In genomic region chr5:150640311-150641005, GRCh38 we compare ENCODE assay signal across 7 cellular contexts. TPM values are rescaled to one million over a fixed set of nuclear protein-coding genes. Genes with fewer than 3 reads are reported as not detected.
DNase-seq lines count a peak whose midpoint lies in the region; ATAC-seq, FAIRE-seq and TF ChIP-seq lines count a peak whose summit lies in the region.

A gene with protein sequence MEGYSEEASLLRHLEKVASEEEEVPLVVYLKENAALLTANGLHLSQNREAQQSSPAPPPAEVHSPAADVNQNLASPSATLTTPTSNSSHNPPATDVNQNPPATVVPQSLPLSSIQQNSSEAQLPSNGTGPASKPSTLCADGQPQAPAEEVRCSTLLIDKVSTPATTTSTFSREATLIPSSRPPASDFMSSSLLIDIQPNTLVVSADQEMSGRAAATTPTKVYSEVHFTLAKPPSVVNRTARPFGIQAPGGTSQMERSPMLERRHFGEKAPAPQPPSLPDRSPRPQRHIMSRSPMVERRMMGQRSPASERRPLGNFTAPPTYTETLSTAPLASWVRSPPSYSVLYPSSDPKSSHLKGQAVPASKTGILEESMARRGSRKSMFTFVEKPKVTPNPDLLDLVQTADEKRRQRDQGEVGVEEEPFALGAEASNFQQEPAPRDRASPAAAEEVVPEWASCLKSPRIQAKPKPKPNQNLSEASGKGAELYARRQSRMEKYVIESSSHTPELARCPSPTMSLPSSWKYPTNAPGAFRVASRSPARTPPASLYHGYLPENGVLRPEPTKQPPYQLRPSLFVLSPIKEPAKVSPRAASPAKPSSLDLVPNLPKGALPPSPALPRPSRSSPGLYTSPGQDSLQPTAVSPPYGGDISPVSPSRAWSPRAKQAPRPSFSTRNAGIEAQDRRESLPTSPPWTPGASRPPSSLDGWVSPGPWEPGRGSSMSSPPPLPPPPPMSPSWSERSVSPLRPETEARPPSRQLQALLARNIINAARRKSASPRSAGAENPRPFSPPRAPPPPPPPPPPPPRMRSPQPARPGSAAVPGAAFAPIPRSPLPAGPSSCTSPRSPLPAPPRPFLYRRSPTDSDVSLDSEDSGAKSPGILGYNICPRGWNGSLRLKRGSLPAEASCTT (plus strand): TSS chr5:150640660. CDS start chr5:150648276, 7,616 bp downstream.

- H3K27me3 ChIP-seq in bronchial epithelial cell (ENCODE audit: control insufficient read depth, insufficient read depth, low read length) (no peaks in the 10 kb centered on the region), tibial artery (no peaks in the 10 kb centered on the region)

- intact Hi-C loops in lower leg skin (cut with DNase I; ENCODE audit: low total_unique reads) = no loop called here
- intact Hi-C loops in tibial artery (cut with DNase I; ENCODE audit: low total_unique reads) = loop anchor here (10.0 kb wide), 1 partner anchor 156 kb away; no protein-coding TSS in a partner anchor

- H3K36me3 ChIP-seq in bronchial epithelial cell (ENCODE audit: control insufficient read depth, insufficient read depth, low read length) = no peaks in the 10 kb centered on the region
- no peaks in the 10 kb centered on the region for H3K36me3 ChIP-seq in tibial artery

- FAIRE-seq in bronchial epithelial cell (lab: Jason Lieb, UNC) = no peak

- no peak for TF ChIP-seq CTCF in bronchial epithelial cell (IDR thresholded peaks at IDR 0.05; ENCODE audit: insufficient read depth, low read length, severe bottlenecking)
- no peak for TF ChIP-seq CTCF in lower leg skin (IDR thresholded peaks at IDR 0.05)
- TF ChIP-seq CTCF in tibial artery (IDR thresholded peaks at IDR 0.05) = no peak

- H3K27ac ChIP-seq in tibial artery = peak within 1 kb of the TSS; percentile 83 to 86

- WGBS in lower leg skin, 2 donors = 13% methylated on average over 14 of the region's 14 CpGs

- TF ChIP-seq POLR2A in lower leg skin (IDR thresholded peaks at IDR 0.05) = no peak

- peak; percentile 50 to 63 for DNase-seq in Kasumi-1 (lab: John Stamatoyannopoulos, UW)
- peak; percentile 99 for DNase-seq in bronchial epithelial cell (ENCODE audit: low read depth)
- DNase-seq in lower leg skin (ENCODE audit: low spot score in 2 of 2) = peak; percentile 74 to 93
- peak; percentile 89 to 94 for DNase-seq in tibial artery
- DNase-seq in stimulated activated CD4-positive, alpha-beta T cell treated with anti-CD3 and anti-CD28 coated beads, Interleukin-15, amount 100 ng/mL, for 24 hours = no peak
- DNase-seq in activated CD4-positive, CD25-positive, alpha-beta regulatory T cell treated with anti-CD3 and anti-CD28 coated beads, Interleukin-2, amount 50 U/mL, for 72 hours = no peak

- no peaks in the 10 kb centered on the region for H3K9me3 ChIP-seq in tibial artery

- no peak for ATAC-seq in HG02610 (IDR thresholded peaks at IDR 0.05; ENCODE audit: unreplicated experiment)

- peaks cover 7 to 100% (median 98%) of the 10 kb centered on the region in 4 donors for H3K4me1 ChIP-seq in tibial artery

- H3K4me3 ChIP-seq in bronchial epithelial cell (ENCODE audit: low read depth, low read length) (peak within 1 kb of the TSS; percentile 33), lower leg skin (ENCODE audit: low read depth, poor library complexity, severe bottlenecking) (no peak within 1 kb of the TSS), tibial artery (peak within 1 kb of the TSS; percentile 5 to 36)

RNA-seq across cellular contexts. Expression of the gene that starts here (rescaled TPM):
- 1.3 and 2.2 TPM in 2 replicates for total RNA-seq in bronchial epithelial cell
- 1 to 10 TPM; 3.8 to 8.5 (median 4.2) TPM for total RNA-seq in lower leg skin

Comparison
In these comparisons a context has a peak if more than half of its experiments do, and no peak if none do; other contexts are left out.
1. DNase-seq: peak in Kasumi-1 (2 of 2), bronchial epithelial cell (single experiment), lower leg skin (2 of 2) and tibial artery (2 of 2); none in stimulated activated CD4-positive, alpha-beta T cell treated with anti-CD3 and anti-CD28 coated beads, Interleukin-15, amount 100 ng/mL, for 24 hours (single experiment) and activated CD4-positive, CD25-positive, alpha-beta regulatory T cell treated with anti-CD3 and anti-CD28 coated beads, Interleukin-2, amount 50 U/mL, for 72 hours (single experiment).